ENCODE assay signal across 8 cellular contexts in genomic region chr14:90827919-90828610, GRCh38. TPM values are rescaled to one million over a fixed set of nuclear protein-coding genes. Genes with fewer than 3 reads are reported as not detected.
A peak's percentile ranks its signal among the peaks of the same experiment; 100 is the strongest.
DNase-seq lines count a peak whose midpoint lies in the region; ATAC-seq, FAIRE-seq and TF ChIP-seq lines count a peak whose summit lies in the region.

No MANE protein-coding gene starts in this region.

- ATAC-seq in HG02840 (IDR thresholded peaks at IDR 0.05; ENCODE audit: low FRiP score, unreplicated experiment) (peak; percentile 91), right cardiac atrium (peak; percentile 99), psoas muscle (peak; percentile 99 to 100 (median 100))

- DNase-seq in GM12892 (ENCODE audit: insufficient read length) (peak; percentile 86), NCI-H1417 treated with DMSO at 0.1 percent for 48 hours (lab: John Stamatoyannopoulos, UW) (peak; percentile 46), T-helper 2 cell (peak; percentile 82 to 94 (median 86)), ascending aorta (ENCODE audit: low spot score in 2 of 2) (peak; percentile 76 to 96), right cardiac atrium (peak; percentile 94 to 97 (median 97)), psoas muscle (peak; percentile 94 to 96), ureter (ENCODE audit: low spot score) (peak; percentile 95)

- intact Hi-C loops in ascending aorta (cut with DNase I) (loop anchor here (1.0 to 10.0 kb wide), 5 partner anchors 12 to 687 kb away; partner anchors contain the start of genes CALM1, PPP4R3A, RPS6KA5 and TTC7B), right cardiac atrium (cut with DNase I) (no loop called here), psoas muscle (cut with DNase I) (no loop called here)

- H3K27me3 ChIP-seq in ascending aorta, result no peaks in the 10 kb centered on the region
- no peaks in the 10 kb centered on the region for H3K27me3 ChIP-seq in right cardiac atrium (ENCODE audit: control insufficient read depth, insufficient read depth)
- no peaks in the 10 kb centered on the region for H3K27me3 ChIP-seq in psoas muscle (ENCODE audit: insufficient read depth in 3 of 3, low read length in 2 of 3)

- H3K9me3 ChIP-seq in ascending aorta (peaks cover 8 to 10% of the 10 kb centered on the region in 2 donors), right cardiac atrium (ENCODE audit: control insufficient read depth, low read length) (no peaks in the 10 kb centered on the region), psoas muscle (no peaks in the 10 kb centered on the region)

- peak; percentile 75 for FAIRE-seq in GM12892 (lab: Jason Lieb, UNC)

- 2% methylated on average over 42 of the region's 42 CpGs for WGBS in right cardiac atrium
- 1 to 2% (median 1%) methylated on average over 42 of the region's 42 CpGs for WGBS in psoas muscle, 3 donors

- no peaks in the 10 kb centered on the region for H3K36me3 ChIP-seq in ascending aorta
- no peaks in the 10 kb centered on the region for H3K36me3 ChIP-seq in psoas muscle (ENCODE audit: insufficient read depth in 1 of 2, low read depth in 1 of 2)

- H3K27ac ChIP-seq in ascending aorta (peak overlapping the region; percentile 58 to 82), right cardiac atrium (ENCODE audit: low read length) (peak overlapping the region; percentile 89), psoas muscle (peak overlapping the region; percentile 86)

- peak overlapping the region; percentile 35 to 66 for H3K4me3 ChIP-seq in ascending aorta
- peak overlapping the region; percentile 36 for H3K4me3 ChIP-seq in right cardiac atrium (ENCODE audit: low read length)
- H3K4me3 ChIP-seq in psoas muscle, result peak overlapping the region; percentile 65

- no peak for TF ChIP-seq CTCF in ascending aorta (IDR thresholded peaks at IDR 0.05)
- TF ChIP-seq CTCF in psoas muscle (IDR thresholded peaks at IDR 0.05), result no peak

- H3K4me1 ChIP-seq in ascending aorta, result peaks cover 4 to 5% of the 10 kb centered on the region in 2 donors
- H3K4me1 ChIP-seq in right cardiac atrium (ENCODE audit: control insufficient read depth, insufficient read depth, low read length), result no peaks in the 10 kb centered on the region
- no peaks in the 10 kb centered on the region for H3K4me1 ChIP-seq in psoas muscle

- no peak for TF ChIP-seq POLR2A in GM12892 (IDR thresholded peaks at IDR 0.05; ENCODE audit: low read depth, low read length)

RNA-seq across cellular contexts. Expression of gene TTC7B, which starts 11.8 kb away (rescaled TPM):
- not detected for polyA plus RNA-seq in GM12892 (2012; ENCODE audit: missing spikeins)
- 18.5 TPM for total RNA-seq in ascending aorta
- total RNA-seq in right cardiac atrium, result 10 to 100 TPM; 80.7 to 88.7 (median 85.5) TPM
- polyA plus RNA-seq in right cardiac atrium, result 38.1 TPM
- 10 to 100 TPM; 59.0 to 97.0 (median 75.3) TPM for total RNA-seq in psoas muscle
- polyA plus RNA-seq in psoas muscle, result 10 to 100 TPM; 18.9 to 38.0 (median 30.2) TPM
- 68.8 TPM for total RNA-seq in ureter

Comparison
In these comparisons a context has a peak if more than half of its experiments do, and no peak if none do; other contexts are left out.
1. Peak in every context shown above with its lines: DNase-seq, ATAC-seq, H3K4me3 ChIP-seq and H3K27ac ChIP-seq.
2. DNase-seq: peak in every context shown above with its lines; median percentile 97 in right cardiac atrium; 95 in psoas muscle; 95 in ureter; 86 in GM12892; 86 in T-helper 2 cell; 86 in ascending aorta; 46 in NCI-H1417 treated with DMSO at 0.1 percent for 48 hours.